In the genomic region with DNA sequence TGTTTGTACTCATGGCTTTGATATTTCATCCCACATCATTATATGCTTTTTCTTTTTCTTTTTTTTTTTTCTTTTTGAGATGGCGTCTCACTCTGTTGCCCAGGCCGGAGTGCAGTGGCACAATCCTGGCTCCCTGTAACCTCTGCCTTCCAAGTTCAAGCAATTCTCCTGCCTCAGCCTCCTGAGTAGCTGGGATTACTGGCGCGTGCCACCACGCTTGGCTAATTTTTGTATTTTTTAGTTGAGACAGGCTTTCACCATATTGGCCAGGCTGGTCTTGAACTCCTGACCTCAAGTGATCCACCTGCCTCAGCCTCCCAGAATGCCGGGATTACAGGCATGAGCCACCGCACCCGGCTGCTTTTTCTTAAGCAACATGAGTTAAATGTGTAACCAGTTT, we compare ENCODE assay signal across 7 cellular contexts. TPM values are rescaled to one million over a fixed set of nuclear protein-coding genes. Genes with fewer than 3 reads are reported as not detected.
DNase-seq lines count a peak whose midpoint lies in the region; ATAC-seq, FAIRE-seq and TF ChIP-seq lines count a peak whose summit lies in the region.
"Not testable (repeated sequence)": the region's sequence is repeated elsewhere in the genome, so short reads cannot be mapped to it uniquely, and the experiment has no call there.

No MANE protein-coding gene starts in this region.

- CTCF ChIA-PET in activated CD4-positive, alpha-beta memory T cell treated with anti-CD3 and anti-CD28 coated beads, Interleukin-2, amount 10 ng/mL, durations not matched to agents 7 days and 5 days (lab: Charles Lee) = interaction anchor here (0.7 kb wide), 1 partner anchor 169 kb away, joined by 3 read pairs; no protein-coding TSS in a partner anchor
- CTCF ChIA-PET in K562 (lab: Yijun Ruan, JAX; ENCODE audit: low intra/inter-chr PET ratio) = not testable (repeated sequence)

- not testable (repeated sequence) for H3K36me3 ChIP-seq in GM06990 (ENCODE audit: control insufficient read depth, insufficient read depth, low read length); skeletal muscle tissue (ENCODE audit: control insufficient read depth in 3 of 3, insufficient read depth in 3 of 3, low read length in 3 of 3)
- H3K36me3 ChIP-seq in OCI-LY1 (ENCODE audit: insufficient read depth, low read length) (peaks cover 28% of the 10 kb centered on the region), K562 (ENCODE audit: control insufficient read depth, insufficient read depth, low read length) (peaks cover 25% of the 10 kb centered on the region)

- WGBS in K562 (ENCODE audit: insufficient coverage, low coverage, missing lambda C conversion rate) = 27% methylated on average over 6 of the region's 8 CpGs

- not testable (repeated sequence) for FAIRE-seq in K562 (lab: Jason Lieb, UNC)

- peak overlapping the region; percentile 48 for H3K27ac ChIP-seq in OCI-LY1 (ENCODE audit: low read depth, low read length, poor library complexity, severe bottlenecking)
- H3K27ac ChIP-seq in K562 (ENCODE audit: extremely low read depth, low read depth, low read length) = not testable (repeated sequence)
- peak overlapping the region; percentile 44 for H3K27ac ChIP-seq in skeletal muscle tissue (ENCODE audit: low read depth, low read length)

- POLR2A ChIA-PET in activated CD4-positive, alpha-beta memory T cell treated with anti-CD3 and anti-CD28 coated beads, Interleukin-2, amount 10 ng/mL, durations not matched to agents 7 days and 5 days (lab: Charles Lee) = interaction anchor here (1.2 kb wide), 1 partner anchor 19 kb away, joined by 3 read pairs; no protein-coding TSS in a partner anchor
- POLR2A ChIA-PET in K562 (lab: Yijun Ruan, JAX) = interaction anchor here (0.8 kb wide), 1 partner anchor 11 kb away, joined by 3 read pairs; no protein-coding TSS in a partner anchor
- POLR2A ChIA-PET in naive thymus-derived CD8-positive, alpha-beta T cell (lab: Charles Lee) = interaction anchor here (0.5 kb wide), 1 partner anchor 42 kb away, joined by 6 read pairs; no protein-coding TSS in a partner anchor

- peaks cover 34% of the 10 kb centered on the region for H3K36me3 Mint-ChIP-seq in activated CD4-positive, alpha-beta memory T cell treated with anti-CD3 and anti-CD28 coated beads, Interleukin-2, amount 10 ng/mL, durations not matched to agents 7 days and 5 days (ENCODE audit: low read depth)
- peaks cover 3 to 43% (median 8%) of the 10 kb centered on the region in 3 donors for H3K36me3 Mint-ChIP-seq in naive thymus-derived CD8-positive, alpha-beta T cell

- not testable (repeated sequence) for H4K20me1 ChIP-seq in OCI-LY1 (ENCODE audit: insufficient read depth, low read length)
- peaks cover 25% of the 10 kb centered on the region for H4K20me1 ChIP-seq in K562 (replicated peaks; ENCODE audit: control insufficient read depth, insufficient read depth, low read length)

- not testable (repeated sequence) for H3K9me1 ChIP-seq in K562 (ENCODE audit: control insufficient read depth, insufficient read depth, low read length)

- not testable (repeated sequence) for TF ChIP-seq POLR2A in K562 (conservative IDR thresholded peaks at IDR 0.05)

- BruUV-seq in K562 (replicated peaks; lab: Mats Ljungman, UMichigan) = not testable (repeated sequence)

- H3K27ac Mint-ChIP-seq in activated CD4-positive, alpha-beta memory T cell treated with anti-CD3 and anti-CD28 coated beads, Interleukin-2, amount 10 ng/mL, durations not matched to agents 7 days and 5 days = not testable (repeated sequence)
- H3K27ac Mint-ChIP-seq in naive thymus-derived CD8-positive, alpha-beta T cell = peak overlapping the region; percentile 8 to 84 (median 65)

- peak overlapping the region; percentile 97 for H3K9ac ChIP-seq in OCI-LY1 (ENCODE audit: low read length)
- H3K9ac ChIP-seq in K562 (ENCODE audit: insufficient read depth in 1 of 2, low read depth in 2 of 2, low read length in 2 of 2) = peak overlapping the region; percentile 72 to 100; a peak in 3 of 4 replicates
- peak overlapping the region in 1 of 3 donors; percentile 35 for H3K9ac ChIP-seq in skeletal muscle tissue (ENCODE audit: low read depth in 1 of 3, low read length in 3 of 3)

- in situ Hi-C loops in K562 (cut with MboI) = not testable (repeated sequence)

- peaks cover 65% of the 10 kb centered on the region for H3K4me1 Mint-ChIP-seq in activated CD4-positive, alpha-beta memory T cell treated with anti-CD3 and anti-CD28 coated beads, Interleukin-2, amount 10 ng/mL, durations not matched to agents 7 days and 5 days
- peaks cover 21 to 80% (median 66%) of the 10 kb centered on the region in 4 donors for H3K4me1 Mint-ChIP-seq in naive thymus-derived CD8-positive, alpha-beta T cell

- not testable (repeated sequence) for H3F3A ChIP-seq in OCI-LY1 (ENCODE audit: insufficient read depth, low read length)

- TF ChIP-seq CTCF in GM06990 (IDR thresholded peaks at IDR 0.05; ENCODE audit: insufficient read depth, low read length, poor library complexity, severe bottlenecking); OCI-LY1 (IDR thresholded peaks at IDR 0.05; ENCODE audit: low read length); K562 (IDR thresholded peaks at IDR 0.05 in 2 of 3, conservative IDR thresholded peaks at IDR 0.05 in 1 of 3; ENCODE audit: insufficient read depth in 2 of 3, low read depth in 1 of 3, low read length in 3 of 3); fibroblast of villous mesenchyme (IDR thresholded peaks at IDR 0.05; ENCODE audit: insufficient read depth, low read depth, low read length): not testable (repeated sequence)

- intact Hi-C loops in K562 (cut with micrococcal nuclease) = not testable (repeated sequence)

- H3K9me3 ChIP-seq in OCI-LY1 (ENCODE audit: low read length); K562 (replicated peaks; ENCODE audit: control insufficient read depth, insufficient read depth, low read depth, low read length); skeletal muscle tissue (ENCODE audit: control insufficient read depth in 3 of 3, low read length in 3 of 3): not testable (repeated sequence)

- not testable (repeated sequence) for H3K27me3 Mint-ChIP-seq in activated CD4-positive, alpha-beta memory T cell treated with anti-CD3 and anti-CD28 coated beads, Interleukin-2, amount 10 ng/mL, durations not matched to agents 7 days and 5 days; naive thymus-derived CD8-positive, alpha-beta T cell

- H3K4me1 ChIP-seq in OCI-LY1 (ENCODE audit: insufficient read depth, low read length, severe bottlenecking) (peaks cover 65% of the 10 kb centered on the region), K562 (replicated peaks in 1 of 2; ENCODE audit: control insufficient read depth in 2 of 2, insufficient read depth in 2 of 2, low read length in 2 of 2) (peaks cover 26 to 27% of the 10 kb centered on the region in 2 experiments), skeletal muscle tissue (ENCODE audit: control insufficient read depth in 3 of 3, insufficient read depth in 3 of 3, low read length in 3 of 3) (peaks cover 48 to 69% (median 54%) of the 10 kb centered on the region in 3 donors)

- H3K79me2 ChIP-seq in OCI-LY1 (ENCODE audit: insufficient read depth, low read length) = peaks cover 72% of the 10 kb centered on the region
- peaks cover 87% of the 10 kb centered on the region for H3K79me2 ChIP-seq in K562 (ENCODE audit: control insufficient read depth, insufficient read depth, low read length)

- not testable (repeated sequence) for DNase-seq in GM06990 (ENCODE audit: extremely low read depth, insufficient read length); activated CD4-positive, alpha-beta memory T cell treated with anti-CD3 and anti-CD28 coated beads, Interleukin-2, amount 10 ng/mL, durations not matched to agents 7 days and 5 days; K562 (ENCODE audit: extremely low read depth in 1 of 4, low spot score in 3 of 4); fibroblast of villous mesenchyme (ENCODE audit: low read depth); naive thymus-derived CD8-positive, alpha-beta T cell

- H3K4me3 ChIP-seq in GM06990 (replicated peaks; ENCODE audit: low read depth, low read length) (peak overlapping the region; percentile 56), OCI-LY1 (ENCODE audit: low read depth, low read length, poor library complexity, severe bottlenecking) (peak overlapping the region; percentile 78), K562 (peak overlapping the region; percentile 20; the same call in 1 of the 2 replicates), fibroblast of villous mesenchyme (ENCODE audit: low read depth, low read length) (peak overlapping the region; percentile 19)
- H3K4me3 ChIP-seq in skeletal muscle tissue (ENCODE audit: low read length in 3 of 3) = not testable (repeated sequence)

- peak overlapping the region; percentile 82 for H3K4me2 ChIP-seq in OCI-LY1 (ENCODE audit: low read length)
- H3K4me2 ChIP-seq in K562 (ENCODE audit: insufficient read depth, low read length) = peak overlapping the region; percentile 48

- peak overlapping the region; percentile 54 for H3K4me3 Mint-ChIP-seq in activated CD4-positive, alpha-beta memory T cell treated with anti-CD3 and anti-CD28 coated beads, Interleukin-2, amount 10 ng/mL, durations not matched to agents 7 days and 5 days
- H3K4me3 Mint-ChIP-seq in naive thymus-derived CD8-positive, alpha-beta T cell = peak overlapping the region; percentile 42 to 83 (median 68)

- not testable (repeated sequence) for H3K9me3 Mint-ChIP-seq in activated CD4-positive, alpha-beta memory T cell treated with anti-CD3 and anti-CD28 coated beads, Interleukin-2, amount 10 ng/mL, durations not matched to agents 7 days and 5 days; naive thymus-derived CD8-positive, alpha-beta T cell

- ATAC-seq in K562; naive thymus-derived CD8-positive, alpha-beta T cell: not testable (repeated sequence)

- not testable (repeated sequence) for H3K9me2 ChIP-seq in OCI-LY1 (ENCODE audit: low read depth, low read length)

- TF ChIP-seq EP300 in K562 (IDR thresholded peaks at IDR 0.05; ENCODE audit: low read length) = not testable (repeated sequence)

- H2AFZ ChIP-seq in OCI-LY1 (ENCODE audit: low read length); K562 (ENCODE audit: low read depth, low read length): not testable (repeated sequence)

- not testable (repeated sequence) for TF ChIP-seq RAD21 in K562 (CRISPR knock-in tag; conservative IDR thresholded peaks at IDR 0.05 in 1 of 2, IDR thresholded peaks at IDR 0.05 in 1 of 2)

- not testable (repeated sequence) for H3K27me3 ChIP-seq in GM06990 (replicated peaks; ENCODE audit: control insufficient read depth, insufficient read depth, low read length); OCI-LY1 (ENCODE audit: insufficient read depth, low read length); K562 (ENCODE audit: control insufficient read depth in 2 of 2, insufficient read depth in 2 of 2, low read length in 2 of 2); skeletal muscle tissue (ENCODE audit: control insufficient read depth in 3 of 3, insufficient read depth in 3 of 3, low read length in 3 of 3)

RNA-seq across cellular contexts. Expression of gene LSM14A, which starts 2.9 kb away (rescaled TPM):
- total RNA-seq in activated CD4-positive, alpha-beta memory T cell treated with anti-CD3 and anti-CD28 coated beads, Interleukin-2, amount 10 ng/mL, durations not matched to agents 7 days and 5 days = 100 to 1,000 TPM; 120 to 129 TPM
- total RNA-seq in K562 (2011; cell fraction: chromatin; rRNA removed; ENCODE audit: low replicate concordance) = 64.2 and 98.3 TPM in 2 replicates
- total RNA-seq in K562 (2011; cell fraction: nucleolus; rRNA removed) = 52.0 and 54.5 TPM in 2 replicates
- total RNA-seq in K562 (2011; cell fraction: nucleoplasm; rRNA removed) = 63.2 and 73.9 TPM in 2 replicates
- 95.1 and 111 TPM in 2 replicates for total RNA-seq in K562 (2014; rRNA removed)
- total RNA-seq in K562 (2014; rRNA removed; fragmentation: Illumina TruSeq; extraction: Trizol) = 86.6 and 88.2 TPM in 2 replicates
- total RNA-seq in K562 (2015; rRNA removed; fragmentation: Illumina TruSeq; extraction: Trizol) = 90.7 and 93.9 TPM in 2 replicates
- total RNA-seq in K562 (2021) = 78.5 and 95.2 TPM in 2 replicates
- polyA plus RNA-seq in K562 (2011; rRNA removed) = 118 and 129 TPM in 2 replicates
- 116 and 133 TPM in 2 replicates for polyA plus RNA-seq in K562 (2011; cell fraction: cytosol; rRNA removed)
- polyA plus RNA-seq in K562 (2011; cell fraction: nucleus; rRNA removed) = 41.7 and 49.3 TPM in 2 replicates
- polyA plus RNA-seq in K562 (2012) = 90.9 and 131 TPM in 2 replicates
- 95.7 and 105 TPM in 2 replicates for polyA plus RNA-seq in K562 (2014; fragmentation: Illumina TruSeq; extraction: Trizol)
- 10 to 100 TPM; 19.5 to 25.7 TPM for polyA plus RNA-seq in K562 (2014; fragmentation: Nextera tagmentation; extraction: Ambion mirVana)
- 150 and 179 TPM in 2 replicates for polyA plus RNA-seq in K562 (2014; rRNA removed)
- 160 and 181 TPM in 2 replicates for polyA minus RNA-seq in K562 (2011; rRNA and poly(A)+ RNA removed)
- 57.2 and 71.0 TPM in 2 replicates for polyA minus RNA-seq in K562 (2011; cell fraction: cytosol; rRNA and poly(A)+ RNA removed)
- polyA minus RNA-seq in K562 (2011; cell fraction: nucleus; rRNA and poly(A)+ RNA removed) = 53.3 and 75.0 TPM in 2 replicates
- 72.1 and 74.1 TPM in 2 replicates for total RNA-seq in fibroblast of villous mesenchyme
- 100 to 1,000 TPM; 196 to 209 TPM for total RNA-seq in naive thymus-derived CD8-positive, alpha-beta T cell
- polyA plus RNA-seq in naive thymus-derived CD8-positive, alpha-beta T cell = 100 to 1,000 TPM; 163 to 193 (median 172) TPM
- total RNA-seq in skeletal muscle tissue = 54.3 TPM
